ENCODE assay signal across 7 cellular contexts in the genomic region with DNA sequence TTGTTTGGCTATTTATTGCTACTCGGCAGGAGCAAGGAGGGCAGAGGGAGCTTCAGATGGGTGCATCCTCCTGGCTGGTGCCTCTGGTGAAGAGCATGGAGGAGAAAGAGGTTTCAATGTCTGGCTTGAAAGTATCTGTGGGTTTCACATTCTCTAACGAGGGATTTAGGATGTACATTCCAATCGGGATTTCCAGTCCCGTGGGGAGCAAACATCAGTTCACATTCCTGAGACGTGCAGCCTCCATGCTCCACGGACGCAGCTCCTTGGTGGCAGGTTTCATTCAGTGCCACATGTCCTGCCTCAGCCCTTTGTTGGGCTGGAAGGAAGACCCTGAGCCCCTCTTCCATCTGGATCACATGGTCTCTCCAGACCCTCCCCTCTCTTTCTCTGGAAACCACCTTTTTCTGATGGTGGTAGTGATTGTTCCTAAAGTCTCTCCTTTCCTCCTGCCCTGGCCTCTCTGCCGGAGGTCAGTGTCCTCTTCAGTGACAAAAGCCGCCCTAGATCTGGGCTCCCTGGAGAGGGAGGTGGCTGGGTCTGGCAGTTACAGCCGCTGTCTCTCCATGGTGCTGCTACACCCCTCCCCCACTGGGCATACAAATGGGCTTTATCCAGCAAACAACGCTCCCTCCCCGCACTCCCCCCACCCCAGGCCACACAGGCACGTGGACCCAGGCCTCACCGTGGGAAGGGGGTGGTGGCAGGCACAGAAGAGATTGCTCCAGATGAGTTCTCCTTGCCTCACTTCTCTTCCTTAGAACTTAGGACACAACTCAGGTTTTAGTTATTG. TPM values are rescaled to one million over a fixed set of nuclear protein-coding genes. Genes with fewer than 3 reads are reported as not detected.
DNase-seq lines count a peak whose midpoint lies in the region; TF ChIP-seq lines count a peak whose summit lies in the region.
"Had no signal": no experiment of that assay in that cellular context is flagged by ENCODE, and none has a peak within 500 bp of the region (broad histone marks: within the 10 kb centered on the region; RNA-seq: fewer than 3 reads in every experiment).

No MANE protein-coding gene starts in this region.

- no peaks in the 10 kb centered on the region for H3K27me3 ChIP-seq in layer of hippocampus (ENCODE audit: control insufficient read depth, insufficient read depth, low read length)

- H3K36me3 Mint-ChIP-seq in activated T-helper 2 cell treated with anti-CD3 and anti-CD28 coated beads, Interferon-gamma antibody, Interleukin-2, Interleukin-4, amounts not matched to agents 10 μg/mL and 5 μg/mL and 100 μg/mL, durations not matched to agents 14 hours and 24 hours and 36 hours (ENCODE audit: low read depth), result no peaks in the 10 kb centered on the region

- peaks cover 8% of the 10 kb centered on the region for H3K4me1 Mint-ChIP-seq in activated T-helper 2 cell treated with anti-CD3 and anti-CD28 coated beads, Interferon-gamma antibody, Interleukin-2, Interleukin-4, amounts not matched to agents 10 μg/mL and 5 μg/mL and 100 μg/mL, durations not matched to agents 14 hours and 24 hours and 36 hours (ENCODE audit: low read depth)

- H3K9me3 Mint-ChIP-seq in activated T-helper 2 cell treated with anti-CD3 and anti-CD28 coated beads, Interferon-gamma antibody, Interleukin-2, Interleukin-4, amounts not matched to agents 10 μg/mL and 5 μg/mL and 100 μg/mL, durations not matched to agents 14 hours and 24 hours and 36 hours, result no peaks in the 10 kb centered on the region

- no peak for TF ChIP-seq CTCF in GM13976 (IDR thresholded peaks at IDR 0.05; ENCODE audit: borderline replicate concordance, control extremely low read depth, extremely low read depth, insufficient read depth, missing control alignments)

- H3K4me3 Mint-ChIP-seq in activated T-helper 2 cell treated with anti-CD3 and anti-CD28 coated beads, Interferon-gamma antibody, Interleukin-2, Interleukin-4, amounts not matched to agents 10 μg/mL and 5 μg/mL and 100 μg/mL, durations not matched to agents 14 hours and 24 hours and 36 hours (ENCODE audit: low read depth), result no peak overlapping the region

- peak overlapping the region; percentile 71 for H3K27ac ChIP-seq in layer of hippocampus (ENCODE audit: low read depth, low read length)

- H3K27me3 Mint-ChIP-seq in activated T-helper 2 cell treated with anti-CD3 and anti-CD28 coated beads, Interferon-gamma antibody, Interleukin-2, Interleukin-4, amounts not matched to agents 10 μg/mL and 5 μg/mL and 100 μg/mL, durations not matched to agents 14 hours and 24 hours and 36 hours (ENCODE audit: low read depth), result peaks cover 48% of the 10 kb centered on the region

- no peak overlapping the region for H3K27ac Mint-ChIP-seq in activated T-helper 2 cell treated with anti-CD3 and anti-CD28 coated beads, Interferon-gamma antibody, Interleukin-2, Interleukin-4, amounts not matched to agents 10 μg/mL and 5 μg/mL and 100 μg/mL, durations not matched to agents 14 hours and 24 hours and 36 hours

- intact Hi-C loops in activated T-helper 2 cell treated with anti-CD3 and anti-CD28 coated beads, Interferon-gamma antibody, Interleukin-2, Interleukin-4, amounts not matched to agents 10 μg/mL and 5 μg/mL and 100 μg/mL, durations not matched to agents 14 hours and 24 hours and 36 hours (cut with micrococcal nuclease), result loop anchor here (5.0 kb wide), 1 partner anchor 276 kb away; no protein-coding TSS in a partner anchor

- DNase-seq in AG20443 (ENCODE audit: low spot score), result peak; percentile 39
- peak; percentile 75 to 83 for DNase-seq in SHP77 (lab: John Stamatoyannopoulos, UW)
- DNase-seq in GM13976 (ENCODE audit: low spot score), result no peak
- DNase-seq in activated T-helper 2 cell treated with anti-CD3 and anti-CD28 coated beads, Interferon-gamma antibody, Interleukin-2, Interleukin-4, amounts not matched to agents 10 μg/mL and 5 μg/mL and 100 μg/mL, durations not matched to agents 14 hours and 24 hours and 36 hours (ENCODE audit: low spot score), result no peak
- no peak for DNase-seq in GM19238 (ENCODE audit: insufficient read length, low spot score)

- in situ Hi-C loops in GM13976 (cut with MboI; ENCODE audit: low sequenced_read_pairs, unreplicated experiment), result no loop called here

RNA-seq across cellular contexts. Expression of a gene that starts 0.8 kb away (rescaled TPM):
- not detected in 2 replicates for total RNA-seq in activated T-helper 2 cell treated with anti-CD3 and anti-CD28 coated beads, Interferon-gamma antibody, Interleukin-2, Interleukin-4, amounts not matched to agents 10 μg/mL and 5 μg/mL and 100 μg/mL, durations not matched to agents 14 hours and 24 hours and 36 hours
- total RNA-seq: Daoy had no signal

RNA-seq across cellular contexts. Expression of a gene that starts 12.1 kb away (rescaled TPM):
- 103 and 105 TPM in 2 replicates for total RNA-seq in activated T-helper 2 cell treated with anti-CD3 and anti-CD28 coated beads, Interferon-gamma antibody, Interleukin-2, Interleukin-4, amounts not matched to agents 10 μg/mL and 5 μg/mL and 100 μg/mL, durations not matched to agents 14 hours and 24 hours and 36 hours

RNA-seq across cellular contexts. Expression of a gene that starts 15.8 kb away (rescaled TPM):
- 0.39 and 0.98 TPM in 2 replicates for total RNA-seq in activated T-helper 2 cell treated with anti-CD3 and anti-CD28 coated beads, Interferon-gamma antibody, Interleukin-2, Interleukin-4, amounts not matched to agents 10 μg/mL and 5 μg/mL and 100 μg/mL, durations not matched to agents 14 hours and 24 hours and 36 hours

RNA-seq across cellular contexts. Expression of a gene that starts 20.8 kb away (rescaled TPM):
- total RNA-seq in activated T-helper 2 cell treated with anti-CD3 and anti-CD28 coated beads, Interferon-gamma antibody, Interleukin-2, Interleukin-4, amounts not matched to agents 10 μg/mL and 5 μg/mL and 100 μg/mL, durations not matched to agents 14 hours and 24 hours and 36 hours, result 195 and 198 TPM in 2 replicates

RNA-seq across cellular contexts. Expression of a gene that starts 25.6 kb away (rescaled TPM):
- total RNA-seq in activated T-helper 2 cell treated with anti-CD3 and anti-CD28 coated beads, Interferon-gamma antibody, Interleukin-2, Interleukin-4, amounts not matched to agents 10 μg/mL and 5 μg/mL and 100 μg/mL, durations not matched to agents 14 hours and 24 hours and 36 hours, result 4.2 TPM in 2 replicates
- total RNA-seq: Daoy had no signal

Comparison
In these comparisons a context has a peak if more than half of its experiments do, and no peak if none do; other contexts are left out.
1. DNase-seq: peak in AG20443 (single experiment) and SHP77 (2 of 2); none in GM13976 (single experiment), activated T-helper 2 cell treated with anti-CD3 and anti-CD28 coated beads, Interferon-gamma antibody, Interleukin-2, Interleukin-4, amounts not matched to agents 10 μg/mL and 5 μg/mL and 100 μg/mL, durations not matched to agents 14 hours and 24 hours and 36 hours (single experiment) and GM19238 (single experiment).